20 cellular contexts compared by ENCODE assay signal in the genomic region with DNA sequence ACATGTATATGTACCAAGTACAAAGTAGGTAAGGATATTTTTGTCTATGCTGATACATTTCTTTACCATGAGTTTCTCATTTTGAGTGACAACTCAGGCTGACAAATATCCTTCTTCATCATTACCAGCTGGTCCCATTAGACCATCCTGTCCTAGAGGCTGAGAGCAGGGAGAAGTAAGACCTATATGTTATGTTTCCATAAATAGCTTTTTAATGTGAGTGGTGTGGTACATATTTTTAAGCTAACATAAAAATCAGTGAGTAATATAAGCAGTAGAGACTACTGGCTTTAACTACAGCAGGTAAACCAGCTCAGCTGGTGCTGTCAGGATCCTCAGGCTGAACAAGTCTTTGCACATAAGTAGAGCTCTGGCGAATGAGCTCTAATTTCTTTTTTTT.
"Had no signal": no experiment of that assay in that cellular context is flagged by ENCODE, and none has a peak within 500 bp of the region (broad histone marks: within the 10 kb centered on the region; RNA-seq: fewer than 3 reads in every experiment).

No MANE protein-coding gene starts in this region.

- H3K9me3 ChIP-seq: adrenal gland, right atrium auricular region, transverse colon had no signal

- DNase-seq: activated B cell treated with CpG ODN at 0.5 μM for 24 hours; activated CD4-positive, alpha-beta T cell treated with anti-CD3 and anti-CD28 coated beads for 48 hours; activated CD8-positive, alpha-beta T cell treated with anti-CD3 and anti-CD28 coated beads for 36 hours; activated effector memory CD4-positive, alpha-beta T cell treated with Interleukin-2 at 50 U/mL for 16 hours; activated T-cell treated with anti-CD3 and anti-CD28 coated beads, Interleukin-2, amount 50 U/mL, for 4 hours; adrenal gland; dorsolateral prefrontal cortex; foreskin fibroblast; kidney glomerular epithelial cell; left ventricle myocardium superior; mesendoderm; occipital lobe; stimulated activated CD4-positive, alpha-beta T cell treated with anti-CD3 and anti-CD28 coated beads, Interleukin-4, amount 100 ng/mL, for 4 hours; stimulated activated CD8-positive, alpha-beta memory T cell treated with anti-CD3 and anti-CD28 coated beads, Interleukin-4, amount 100 ng/mL, for 48 hours; stimulated activated naive CD4-positive, alpha-beta T cell treated with Interleukin-2 at 50 U/mL for 16 hours; substantia nigra; T-helper 2 cell; transverse colon had no signal

- ATAC-seq: activated CD8-positive, alpha-beta T cell treated with anti-CD3 and anti-CD28 coated beads for 36 hours; activated T-cell treated with anti-CD3 and anti-CD28 coated beads, Interleukin-2, amount 50 U/mL, for 4 hours; left ventricle myocardium superior; natural killer cell treated with Interleukin-12 subunit alpha and Interleukin-12 subunit beta and Interleukin-15 and Interleukin-18, amount 100 ng/mL, for 72 hours had no signal

- H3K36me3 ChIP-seq: adrenal gland, right atrium auricular region, transverse colon had no signal

- H3K27me3 ChIP-seq: adrenal gland, dorsolateral prefrontal cortex, right atrium auricular region, transverse colon had no signal

- H3K4me1 ChIP-seq: adrenal gland, right atrium auricular region, transverse colon had no signal

- H3K27ac ChIP-seq: adrenal gland, dorsolateral prefrontal cortex, right atrium auricular region, transverse colon had no signal

- H3K4me3 ChIP-seq: adrenal gland, dorsolateral prefrontal cortex, right atrium auricular region, transverse colon had no signal
